Comparison of ENCODE assay signal across 19 cellular contexts in genomic region chr3:34837848-34838741, GRCh38.
DNase-seq lines count a peak whose midpoint lies in the region; ATAC-seq, FAIRE-seq and TF ChIP-seq lines count a peak whose summit lies in the region.
"Had no signal": no experiment of that assay in that cellular context is flagged by ENCODE, and none has a peak within 500 bp of the region (broad histone marks: within the 10 kb centered on the region; RNA-seq: fewer than 3 reads in every experiment).

No MANE protein-coding gene starts in this region.

- H3K4me1 ChIP-seq in Caco-2 (no peaks in the 10 kb centered on the region), PC-3 (ENCODE audit: insufficient read depth, low read length) (no peaks in the 10 kb centered on the region), pancreas (peaks cover 0 to 4% (median 0%) of the 10 kb centered on the region in 3 donors)

- H3F3A ChIP-seq in PC-3 (ENCODE audit: low read length, unreplicated experiment), result no peaks in the 10 kb centered on the region

- H3K36me3 ChIP-seq in Caco-2 (ENCODE audit: control insufficient read depth, insufficient read depth, low read length), result no peaks in the 10 kb centered on the region
- no peaks in the 10 kb centered on the region for H3K36me3 ChIP-seq in PC-3 (ENCODE audit: low read depth, low read length)
- H3K36me3 ChIP-seq in pancreas, result no peaks in the 10 kb centered on the region

- WGBS in pancreas, 2 donors, result 33 to 44% methylated on average over 4 of the region's 4 CpGs

- H4K20me1 ChIP-seq in PC-3 (ENCODE audit: low read length), result no peaks in the 10 kb centered on the region

- H3K27me3 ChIP-seq in Caco-2 (replicated peaks; ENCODE audit: control insufficient read depth, insufficient read depth, low read length) (no peaks in the 10 kb centered on the region), PC-3 (ENCODE audit: low read length) (no peaks in the 10 kb centered on the region), pancreas (no peaks in the 10 kb centered on the region)

- no peaks in the 10 kb centered on the region for H3K9me3 Mint-ChIP-seq in Caco-2 (ENCODE audit: unreplicated experiment)
- H3K9me3 Mint-ChIP-seq: CD4-positive, alpha-beta T cell had no signal

- ATAC-seq in PC-3, result peak; percentile 45
- peak; percentile 56 to 91 (median 78) for ATAC-seq in pancreas
- no peak for ATAC-seq in GM21367 (IDR thresholded peaks at IDR 0.05; ENCODE audit: unreplicated experiment)
- ATAC-seq: HCT116 had no signal

- H3K36me3 Mint-ChIP-seq in Caco-2 (ENCODE audit: insufficient read depth, unreplicated experiment), result no peaks in the 10 kb centered on the region

- no peaks in the 10 kb centered on the region for H3K9me2 ChIP-seq in PC-3 (replicated peaks; ENCODE audit: low read length)

- H2AFZ ChIP-seq in PC-3 (ENCODE audit: low read length), result no peak overlapping the region

- POLR2A ChIA-PET in Caco-2 (lab: Charles Lee) (no interaction called here), PC-3 (lab: Charles Lee; ENCODE audit: unreplicated experiment) (no interaction called here)

- CTCF ChIA-PET in Caco-2 (lab: Charles Lee), result no interaction called here
- CTCF ChIA-PET in PC-3 (lab: Charles Lee), result interaction anchor here (0.5 kb wide), 1 partner anchor 879 kb away, joined by 4 read pairs; no protein-coding TSS in a partner anchor

- DNase-seq in Caco-2, result no peak
- no peak for DNase-seq in PC-3
- peak; percentile 31 for DNase-seq in fibroblast of pulmonary artery (ENCODE audit: low read depth)
- no peak for DNase-seq in pancreas
- no peak for DNase-seq in DMS 273 (lab: John Stamatoyannopoulos, UW; ENCODE audit: unreplicated experiment)
- DNase-seq in dermis blood vessel endothelial cell, result no peak
- DNase-seq in GM13976 (ENCODE audit: low spot score), result no peak
- DNase-seq: CD4-positive, alpha-beta T cell; DMS79 treated with DMSO at 0.1 percent for 48 hours; GOT3; Kasumi-1; NCI-H1105; NCI-H2081 treated with DMSO at 0.1 percent for 48 hours; NK-92 treated with Interleukin-12 subunit alpha and Interleukin-12 subunit beta, amount 100 ng/mL, for 24 hours; Right ventricle myocardium superior had no signal

- FAIRE-seq in pancreas (lab: Jason Lieb, UNC), result no peak
- FAIRE-seq: A204.1 had no signal

- peaks cover 10% of the 10 kb centered on the region for H3K4me1 Mint-ChIP-seq in Caco-2 (ENCODE audit: low read depth, unreplicated experiment)

- intact Hi-C loops in Caco-2 (cut with micrococcal nuclease; ENCODE audit: unreplicated experiment) (no loop called here), PC-3 (cut with micrococcal nuclease) (no loop called here), pancreas (cut with DNase I) (no loop called here)

- H3K4me2 ChIP-seq in PC-3 (ENCODE audit: low read length), result no peak overlapping the region

- no peaks in the 10 kb centered on the region for H3K9me3 ChIP-seq in Caco-2
- peaks cover 17% of the 10 kb centered on the region; the same call in 1 of the 2 replicates for H3K9me3 ChIP-seq in PC-3 (ENCODE audit: low read length)
- no peaks in the 10 kb centered on the region for H3K9me3 ChIP-seq in pancreas

- H3K9ac ChIP-seq in PC-3 (ENCODE audit: low read length), result no peak overlapping the region

- TF ChIP-seq CTCF in Caco-2 (IDR thresholded peaks at IDR 0.05; ENCODE audit: insufficient read depth in 1 of 2, low read depth in 1 of 2, low read length in 1 of 2, severe bottlenecking in 1 of 2, unreplicated experiment in 1 of 2), result no peak
- TF ChIP-seq CTCF in PC-3 (conservative IDR thresholded peaks at IDR 0.05; ENCODE audit: low read depth, low read length), result no peak
- TF ChIP-seq CTCF in fibroblast of pulmonary artery (IDR thresholded peaks at IDR 0.05; ENCODE audit: low read length, missing control alignments), result no peak
- no peak for TF ChIP-seq CTCF in pancreas (IDR thresholded peaks at IDR 0.05)
- no peak for TF ChIP-seq CTCF in GM13976 (IDR thresholded peaks at IDR 0.05; ENCODE audit: borderline replicate concordance, control extremely low read depth, extremely low read depth, insufficient read depth, missing control alignments)

- in situ Hi-C loops in GM13976 (cut with MboI; ENCODE audit: low sequenced_read_pairs, unreplicated experiment), result no loop called here

- H3K27ac Mint-ChIP-seq in Caco-2 (ENCODE audit: unreplicated experiment), result peak overlapping the region; percentile 9
- H3K27ac Mint-ChIP-seq: CD4-positive, alpha-beta T cell had no signal

- BruUV-seq in Caco-2 (replicated peaks; lab: Mats Ljungman, UMichigan) (no TSS peak), PC-3 (replicated peaks; lab: Mats Ljungman, UMichigan) (no TSS peak)

- no peak overlapping the region for H3K27ac ChIP-seq in PC-3 (ENCODE audit: low read length)
- H3K27ac ChIP-seq in pancreas, result peak overlapping the region in 2 of 4 donors; percentile 40 to 71
- H3K27ac ChIP-seq: SK-N-MC had no signal

- peaks cover 4% of the 10 kb centered on the region for H3K27me3 Mint-ChIP-seq in Caco-2 (ENCODE audit: insufficient read depth, unreplicated experiment)
- H3K27me3 Mint-ChIP-seq: CD4-positive, alpha-beta T cell had no signal

- H3K4me3 ChIP-seq in Caco-2 (ENCODE audit: low read depth, low read length) (no peak overlapping the region), PC-3 (ENCODE audit: low read length) (no peak overlapping the region), fibroblast of pulmonary artery (replicated peaks; ENCODE audit: low read depth, low read length) (no peak overlapping the region), pancreas (no peak overlapping the region)
- H3K4me3 ChIP-seq: SK-N-MC had no signal

- H3K4me3 Mint-ChIP-seq in Caco-2 (ENCODE audit: unreplicated experiment), result no peak overlapping the region
- H3K4me3 Mint-ChIP-seq: CD4-positive, alpha-beta T cell had no signal

- H3K79me2 ChIP-seq in PC-3 (ENCODE audit: low read length), result no peaks in the 10 kb centered on the region
